Comparison of ENCODE assay signal across 29 cellular contexts in the genomic region with DNA sequence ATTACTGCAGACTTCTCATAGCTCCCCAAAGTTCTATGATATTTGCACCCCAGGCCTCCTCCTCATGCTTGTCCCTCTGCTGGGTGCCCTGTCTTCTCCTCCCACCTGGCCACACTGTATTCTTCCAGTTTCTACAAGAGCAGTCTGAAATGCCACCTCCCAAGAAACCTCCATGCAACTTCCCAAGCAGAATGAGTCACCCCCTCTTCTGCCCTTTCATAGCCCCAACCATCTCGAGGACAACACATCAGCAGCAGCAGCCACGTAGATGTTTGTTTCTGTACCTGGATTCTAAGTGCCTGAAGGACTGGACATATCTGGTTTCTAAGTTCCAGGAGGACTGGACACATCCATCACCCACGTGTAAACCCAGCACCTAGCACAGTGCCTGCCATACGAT. TPM values are rescaled to one million over a fixed set of nuclear protein-coding genes. Genes with fewer than 3 reads are reported as not detected.
A peak's percentile ranks its signal among the peaks of the same experiment; 100 is the strongest.
DNase-seq lines count a peak whose midpoint lies in the region; FAIRE-seq and TF ChIP-seq lines count a peak whose summit lies in the region.
"Had no signal": no experiment of that assay in that cellular context is flagged by ENCODE, and none has a peak within 500 bp of the region (broad histone marks: within the 10 kb centered on the region; RNA-seq: fewer than 3 reads in every experiment).

No MANE protein-coding gene starts in this region.

- peaks cover 3% of the 10 kb centered on the region for H3K4me1 Mint-ChIP-seq in endodermal cell

- H3K4me1 ChIP-seq in endodermal cell (ENCODE audit: control insufficient read depth, insufficient read depth, low read length) (no peaks in the 10 kb centered on the region), small intestine (ENCODE audit: control insufficient read depth in 2 of 2, insufficient read depth in 1 of 2, low read depth in 1 of 2, low read length in 1 of 2) (peaks cover 0 to 7% of the 10 kb centered on the region in 2 donors)
- H3K4me1 ChIP-seq: SJCRH30 had no signal

- TF ChIP-seq CTCF in endodermal cell (conservative IDR thresholded peaks at IDR 0.05), result no peak

- H3K4me3 ChIP-seq in endodermal cell (ENCODE audit: low read length) (no peak overlapping the region), small intestine (ENCODE audit: low read depth in 1 of 2, low read length in 2 of 2) (no peak overlapping the region)
- H3K4me3 ChIP-seq: dorsolateral prefrontal cortex, SJCRH30, tibial nerve had no signal

- H3K27me3 Mint-ChIP-seq in endodermal cell (ENCODE audit: insufficient read depth), result peaks cover 94% of the 10 kb centered on the region

- H3K36me3 Mint-ChIP-seq in endodermal cell (ENCODE audit: low read depth), result no peaks in the 10 kb centered on the region
- H3K36me3 Mint-ChIP-seq: CD8-positive, alpha-beta memory T cell; natural killer cell treated with Interleukin-12 subunit alpha and Interleukin-12 subunit beta and Interleukin-15 and Interleukin-18, amount 100 ng/mL, for 72 hours; stimulated activated effector memory CD8-positive, alpha-beta T cell treated with anti-CD3 and anti-CD28 coated beads, Interleukin-12 subunit alpha, Interleukin-12 subunit beta, amount 100 ng/mL, for 72 hours had no signal

- no peak overlapping the region for H3K9ac ChIP-seq in endodermal cell (ENCODE audit: extremely low read depth, low read length, poor library complexity, severe bottlenecking)

- no peak overlapping the region for H3K4me3 Mint-ChIP-seq in endodermal cell
- H3K4me3 Mint-ChIP-seq: CD8-positive, alpha-beta memory T cell; natural killer cell treated with Interleukin-12 subunit alpha and Interleukin-12 subunit beta and Interleukin-15 and Interleukin-18, amount 100 ng/mL, for 72 hours; stimulated activated effector memory CD8-positive, alpha-beta T cell treated with anti-CD3 and anti-CD28 coated beads, Interleukin-12 subunit alpha, Interleukin-12 subunit beta, amount 100 ng/mL, for 72 hours; WTC11 had no signal

- peak; percentile 41 for DNase-seq in activated effector memory CD4-positive, alpha-beta T cell treated with anti-CD3 and anti-CD28 coated beads, Interleukin-2, amount 50 U/mL, for 16 hours
- no peak for DNase-seq in activated effector memory CD4-positive, alpha-beta T cell treated with Interleukin-2 at 50 U/mL for 16 hours
- peak; percentile 61 for DNase-seq in M059J (ENCODE audit: low read depth)
- peak; percentile 25 for DNase-seq in endodermal cell
- peak; percentile 20 for DNase-seq in small intestine
- no peak for DNase-seq in HCEC 1CT
- DNase-seq in NCI-H1930 (lab: John Stamatoyannopoulos, UW), result no peak
- DNase-seq in SKM-1 treated with dmso at 0.1 percent for 144 hours (lab: John Stamatoyannopoulos, UW; ENCODE audit: unreplicated experiment), result no peak
- DNase-seq: ACHN; activated gamma-delta T cell; CD8-positive, alpha-beta memory T cell; dorsolateral prefrontal cortex; hippocampal formation; left colon; NCI-H1436 treated with DMSO at 0.1 percent for 48 hours; NCI-H446 treated with DMSO at 0.1 percent for 48 hours; NCI-H774; occipital lobe; SJCRH30 had no signal

- H3K9me3 ChIP-seq in endodermal cell (ENCODE audit: control insufficient read depth, low read length), result no peaks in the 10 kb centered on the region
- H3K9me3 ChIP-seq in small intestine (ENCODE audit: control insufficient read depth, low read depth), result no peaks in the 10 kb centered on the region
- H3K9me3 ChIP-seq: SJCRH30, tibial nerve had no signal

- no peak overlapping the region for H3K27ac Mint-ChIP-seq in endodermal cell
- H3K27ac Mint-ChIP-seq: natural killer cell treated with Interleukin-12 subunit alpha and Interleukin-12 subunit beta and Interleukin-15 and Interleukin-18, amount 100 ng/mL, for 72 hours; stimulated activated effector memory CD8-positive, alpha-beta T cell treated with anti-CD3 and anti-CD28 coated beads, Interleukin-12 subunit alpha, Interleukin-12 subunit beta, amount 100 ng/mL, for 72 hours; WTC11 had no signal

- H3K27ac ChIP-seq in endodermal cell (ENCODE audit: low read depth, low read length) (no peak overlapping the region), small intestine (ENCODE audit: low read depth in 1 of 2, low read length in 1 of 2) (no peak overlapping the region)
- H3K27ac ChIP-seq: dorsolateral prefrontal cortex, HL-60, SJCRH30, tibial nerve had no signal

- 45 to 49% methylated on average over 2 to 4 of the region's 4 CpGs for WGBS in endodermal cell (ENCODE audit: insufficient coverage in 1 of 2, insufficient read length in 1 of 2), 2 experiments
- 33 to 53% (median 43%) methylated on average over 4 of the region's 4 CpGs for WGBS in small intestine, 3 donors

- no peak for FAIRE-seq in small intestine (lab: Jason Lieb, UNC)
- FAIRE-seq: GM12891, H54, HepG2 had no signal

- H3K27me3 ChIP-seq in endodermal cell (ENCODE audit: control insufficient read depth, insufficient read depth, low read length, poor library complexity, severe bottlenecking) (peaks cover 100% of the 10 kb centered on the region), small intestine (ENCODE audit: control insufficient read depth in 2 of 2, insufficient read depth in 2 of 2, low read length in 2 of 2) (peaks cover 0 to 46% of the 10 kb centered on the region in 2 donors)

- no peaks in the 10 kb centered on the region for H3K9me3 Mint-ChIP-seq in endodermal cell
- H3K9me3 Mint-ChIP-seq: CD8-positive, alpha-beta memory T cell; natural killer cell treated with Interleukin-12 subunit alpha and Interleukin-12 subunit beta and Interleukin-15 and Interleukin-18, amount 100 ng/mL, for 72 hours; stimulated activated effector memory CD8-positive, alpha-beta T cell treated with anti-CD3 and anti-CD28 coated beads, Interleukin-12 subunit alpha, Interleukin-12 subunit beta, amount 100 ng/mL, for 72 hours; WTC11 had no signal

- H3K36me3 ChIP-seq in endodermal cell (ENCODE audit: control insufficient read depth, insufficient read depth, low read length) (no peaks in the 10 kb centered on the region), small intestine (ENCODE audit: control insufficient read depth in 2 of 2, insufficient read depth in 2 of 2, low read length in 2 of 2) (no peaks in the 10 kb centered on the region)
- H3K36me3 ChIP-seq: SJCRH30, tibial nerve had no signal

RNA-seq across cellular contexts. Expression of a gene that starts 6.6 kb away (rescaled TPM):
- 75.7 and 88.8 TPM in 2 replicates for total RNA-seq in M059J (2014; rRNA removed; shearing (Covaris generic))
- total RNA-seq in endodermal cell, result under 1 TPM in 1 of 2 donors, not detected in 1; 0.20 TPM
- 0.78 TPM for polyA plus RNA-seq in endodermal cell (2013, experiment 1 of 2)
- 0.58 TPM for polyA plus RNA-seq in endodermal cell (2013, experiment 2 of 2)
- under 1 TPM in 1 of 3 donors, not detected in 2; 0.30 TPM for polyA plus RNA-seq in small intestine
- total RNA-seq: HepG2 had no signal
- polyA plus RNA-seq: HepG2 had no signal

RNA-seq across cellular contexts. Expression of a gene that starts 12.3 kb away (rescaled TPM):
- total RNA-seq in M059J (2014; rRNA removed; shearing (Covaris generic)), result 19.7 and 20.6 TPM in 2 replicates
- total RNA-seq in endodermal cell, result not detected
- polyA plus RNA-seq in endodermal cell (2013, experiment 1 of 2), result not detected
- polyA plus RNA-seq in endodermal cell (2013, experiment 2 of 2), result not detected
- polyA plus RNA-seq in small intestine, result under 1 TPM in 1 of 3 donors, not detected in 2; 0.27 TPM
- total RNA-seq: CD8-positive, alpha-beta memory T cell; cerebellum; HepG2; left colon; occipital lobe; SJCRH30; WTC11 had no signal
- polyA plus RNA-seq: CD8-positive, alpha-beta memory T cell; HepG2 had no signal

RNA-seq across cellular contexts. Expression of a gene that starts 28.5 kb away (rescaled TPM):
- total RNA-seq in M059J (2014; rRNA removed; shearing (Covaris generic)), result 0.76 and 1.1 TPM in 2 replicates
- total RNA-seq in endodermal cell, result under 1 TPM; 0.31 to 0.55 TPM
- polyA plus RNA-seq in endodermal cell (2013, experiment 1 of 2), result 4.0 TPM
- 2.5 TPM for polyA plus RNA-seq in endodermal cell (2013, experiment 2 of 2)
- polyA plus RNA-seq in small intestine, result under 1 TPM in 1 of 3 donors, not detected in 2; 0.36 TPM
- polyA plus RNA-seq: CD8-positive, alpha-beta memory T cell had no signal

RNA-seq across cellular contexts. Expression of a gene that starts 37.3 kb away (rescaled TPM):
- 1.5 and 2.7 TPM in 2 replicates for total RNA-seq in M059J (2014; rRNA removed; shearing (Covaris generic))
- not detected for total RNA-seq in endodermal cell
- polyA plus RNA-seq in endodermal cell (2013, experiment 1 of 2), result not detected
- not detected for polyA plus RNA-seq in endodermal cell (2013, experiment 2 of 2)
- polyA plus RNA-seq in small intestine, result under 1 TPM in 1 of 3 donors, not detected in 2; 0.13 TPM
- total RNA-seq: CD8-positive, alpha-beta memory T cell; cerebellum; HepG2; lung microvascular endothelial cell; natural killer cell treated with Interleukin-12 subunit alpha and Interleukin-12 subunit beta and Interleukin-15 and Interleukin-18, amount 100 ng/mL, for 72 hours; occipital lobe; SJCRH30; WTC11 had no signal
- polyA plus RNA-seq: CD8-positive, alpha-beta memory T cell; HepG2 had no signal

Comparison
In these comparisons a context has a peak if more than half of its experiments do, and no peak if none do; other contexts are left out.
1. DNase-seq: peak in activated effector memory CD4-positive, alpha-beta T cell treated with anti-CD3 and anti-CD28 coated beads, Interleukin-2, amount 50 U/mL, for 16 hours (single experiment), M059J (single experiment), endodermal cell (single experiment) and small intestine (single experiment); none in activated effector memory CD4-positive, alpha-beta T cell treated with Interleukin-2 at 50 U/mL for 16 hours (single experiment), HCEC 1CT (single experiment), NCI-H1930 (0 of 2) and SKM-1 treated with dmso at 0.1 percent for 144 hours (single experiment).
2. RNA of a gene that starts 6.6 kb away (total RNA-seq): 75.7 to 88.8 TPM in M059J; 0.20 TPM in endodermal cell; every median in the first group is over 10 times any median in the second.
3. RNA of a gene that starts 12.3 kb away (total RNA-seq): 19.7 to 20.6 TPM in M059J; not detected in endodermal cell; every median in the first group is over 10 times any median in the second.